8 cellular contexts compared by ENCODE assay signal in the genomic region with DNA sequence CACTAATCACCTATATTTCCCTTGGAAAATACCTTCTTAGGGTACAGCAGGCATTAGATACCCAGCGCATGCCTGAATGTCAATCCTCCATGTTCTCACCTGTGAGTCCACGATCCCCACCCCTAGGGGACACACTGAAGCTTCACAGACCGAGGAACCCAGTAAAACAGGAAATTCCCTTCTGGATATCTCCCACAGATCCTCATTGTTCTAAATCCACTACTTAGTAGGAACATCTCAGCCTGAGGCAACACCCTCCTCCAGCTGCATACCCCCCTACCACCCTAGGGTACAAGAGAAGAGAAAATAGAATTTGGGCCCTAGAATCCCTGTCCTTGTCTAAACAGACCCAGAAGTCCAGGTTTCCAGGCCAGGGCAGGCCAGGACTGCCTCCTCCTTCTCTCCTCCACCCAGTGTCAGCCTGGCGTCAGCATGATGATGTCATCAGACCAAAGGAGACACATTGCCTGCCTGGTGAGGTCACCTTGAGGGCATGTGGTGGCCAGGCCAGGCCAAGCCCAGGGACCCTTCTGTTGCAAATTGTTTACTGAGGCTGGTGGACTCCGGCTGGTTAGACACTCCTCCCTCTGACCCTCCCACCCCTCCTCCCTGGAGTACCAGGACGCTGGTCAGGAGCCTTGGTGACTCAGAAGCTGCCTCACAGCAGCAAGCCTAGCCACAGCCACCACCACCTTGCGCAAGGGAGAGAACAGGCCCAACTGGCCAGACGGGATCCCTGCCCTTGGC. TPM values are rescaled to one million over a fixed set of nuclear protein-coding genes. Genes with fewer than 3 reads are reported as not detected.
DNase-seq lines count a peak whose midpoint lies in the region; FAIRE-seq and TF ChIP-seq lines count a peak whose summit lies in the region.

No MANE protein-coding gene starts in this region.

- H3K4me1 Mint-ChIP-seq in T-helper 2 cell treated with Interferon-gamma antibody and Interleukin-4, amounts not matched to agents 5 μg/mL and 100 μg/mL, for 36 hours (ENCODE audit: low read depth), result peaks cover 6% of the 10 kb centered on the region

- H3K27me3 ChIP-seq in prostate gland (replicated peaks; ENCODE audit: insufficient read depth), result no peaks in the 10 kb centered on the region

- FAIRE-seq in GM12891 (lab: Jason Lieb, UNC) (peak; percentile 40), RCC 7860 (lab: Jason Lieb, UNC) (peak; percentile 68)

- peaks cover 6% of the 10 kb centered on the region for H3K4me1 ChIP-seq in prostate gland (replicated peaks)

- no peak overlapping the region for H3K4me3 ChIP-seq in prostate gland

- H3K27me3 Mint-ChIP-seq in T-helper 2 cell treated with Interferon-gamma antibody and Interleukin-4, amounts not matched to agents 5 μg/mL and 100 μg/mL, for 36 hours (ENCODE audit: low read depth), result no peaks in the 10 kb centered on the region

- no peaks in the 10 kb centered on the region for H3K9me3 ChIP-seq in prostate gland

- H3K27ac Mint-ChIP-seq in T-helper 2 cell treated with Interferon-gamma antibody and Interleukin-4, amounts not matched to agents 5 μg/mL and 100 μg/mL, for 36 hours, result no peak overlapping the region

- H3K36me3 ChIP-seq in prostate gland, result no peaks in the 10 kb centered on the region

- 52% methylated on average over 8 of the region's 8 CpGs for WGBS in prostate gland

- DNase-seq in GM12891 (ENCODE audit: insufficient read length, low spot score), result no peak
- peak; percentile 91 for DNase-seq in RCC 7860 (ENCODE audit: low spot score)
- DNase-seq in fibroblast of peridontal ligament (ENCODE audit: extremely low read depth), result peak; percentile 85
- DNase-seq in prostate gland (ENCODE audit: low spot score), result peak; percentile 91
- DNase-seq in activated gamma-delta T cell treated with Interleukin-2 at 50 U/mL for 16 hours, result no peak
- no peak for DNase-seq in T-helper 2 cell treated with Interferon-gamma antibody and Interleukin-4, amounts not matched to agents 5 μg/mL and 100 μg/mL, for 36 hours (ENCODE audit: low spot score)
- DNase-seq in activated CD4-positive, alpha-beta T cell treated with anti-CD3 and anti-CD28 coated beads for 4 hours, result no peak
- no peak for DNase-seq in hippocampal formation (lab: John Stamatoyannopoulos, UW)

- peak overlapping the region; percentile 72 to 79 for H3K27ac ChIP-seq in prostate gland

- H3K4me3 Mint-ChIP-seq in T-helper 2 cell treated with Interferon-gamma antibody and Interleukin-4, amounts not matched to agents 5 μg/mL and 100 μg/mL, for 36 hours, result no peak overlapping the region

- intact Hi-C loops in prostate gland (cut with DNase I), result no loop called here

- TF ChIP-seq CTCF in prostate gland (IDR thresholded peaks at IDR 0.05), result no peak

- no peak for TF ChIP-seq POLR2A in GM12891 (IDR thresholded peaks at IDR 0.05; ENCODE audit: low read depth, low read length)
- TF ChIP-seq POLR2A in prostate gland (IDR thresholded peaks at IDR 0.05), result peak; percentile 29

- no peaks in the 10 kb centered on the region for H3K9me3 Mint-ChIP-seq in T-helper 2 cell treated with Interferon-gamma antibody and Interleukin-4, amounts not matched to agents 5 μg/mL and 100 μg/mL, for 36 hours

- H3K36me3 Mint-ChIP-seq in T-helper 2 cell treated with Interferon-gamma antibody and Interleukin-4, amounts not matched to agents 5 μg/mL and 100 μg/mL, for 36 hours (ENCODE audit: low read depth), result no peaks in the 10 kb centered on the region

TF ChIP-seq in GM12891, 5 proteins besides CTCF, POLR2A, EP300 and RAD21:
- TF ChIP-seq POU2F2 (IDR thresholded peaks at IDR 0.05; ENCODE audit: low read depth, low read length), result no peak
- no peak for TF ChIP-seq TAF1 (IDR thresholded peaks at IDR 0.05; ENCODE audit: low read depth, low read length)
- no peak for TF ChIP-seq SPI1 (IDR thresholded peaks at IDR 0.05; ENCODE audit: low read depth, low read length)
- no peak for TF ChIP-seq PAX5 (IDR thresholded peaks at IDR 0.05; ENCODE audit: insufficient read depth, low read length, severe bottlenecking)
- TF ChIP-seq POLR2AphosphoS5 (IDR thresholded peaks at IDR 0.05; ENCODE audit: low read depth, low read length), result no peak

RNA-seq across cellular contexts. Expression of a gene that starts 6.2 kb away (rescaled TPM):
- polyA plus RNA-seq in GM12891 (2012; ENCODE audit: low read depth, missing spikeins), result 0.28 TPM
- 10 to 100 TPM in 1 of 2 donors, 1 to 10 TPM in 1; 9.6 to 18.6 TPM for total RNA-seq in prostate gland

RNA-seq across cellular contexts. Expression of a gene that starts 13.5 kb away (rescaled TPM):
- 78.2 TPM for polyA plus RNA-seq in GM12891 (2012; ENCODE audit: low read depth, missing spikeins)
- 1 to 10 TPM; 3.2 to 5.3 TPM for total RNA-seq in prostate gland

RNA-seq across cellular contexts. Expression of a gene that starts 15.0 kb away (rescaled TPM):
- polyA plus RNA-seq in GM12891 (2012; ENCODE audit: low read depth, missing spikeins), result 4.9 TPM
- total RNA-seq in prostate gland, result 10 to 100 TPM; 24.8 to 33.3 TPM

RNA-seq across cellular contexts. Expression of a gene that starts 34.7 kb away (rescaled TPM):
- 113 TPM for polyA plus RNA-seq in GM12891 (2012; ENCODE audit: low read depth, missing spikeins)
- 10 to 100 TPM; 33.6 to 36.0 TPM for total RNA-seq in prostate gland

RNA-seq across cellular contexts. Expression of a gene that starts 34.7 kb away (rescaled TPM):
- 35.4 TPM for polyA plus RNA-seq in GM12891 (2012; ENCODE audit: low read depth, missing spikeins)
- total RNA-seq in prostate gland, result 10 to 100 TPM; 31.1 to 51.7 TPM

Comparison
In these comparisons a context has a peak if more than half of its experiments do, and no peak if none do; other contexts are left out.
1. DNase-seq: peak in RCC 7860 (single experiment), fibroblast of peridontal ligament (single experiment) and prostate gland (single experiment); none in GM12891 (single experiment), activated gamma-delta T cell treated with Interleukin-2 at 50 U/mL for 16 hours (single experiment), T-helper 2 cell treated with Interferon-gamma antibody and Interleukin-4, amounts not matched to agents 5 μg/mL and 100 μg/mL, for 36 hours (single experiment), activated CD4-positive, alpha-beta T cell treated with anti-CD3 and anti-CD28 coated beads for 4 hours (0 of 2) and hippocampal formation (0 of 2).